Comparison of ENCODE assay signal across 8 cellular contexts in the genomic region with DNA sequence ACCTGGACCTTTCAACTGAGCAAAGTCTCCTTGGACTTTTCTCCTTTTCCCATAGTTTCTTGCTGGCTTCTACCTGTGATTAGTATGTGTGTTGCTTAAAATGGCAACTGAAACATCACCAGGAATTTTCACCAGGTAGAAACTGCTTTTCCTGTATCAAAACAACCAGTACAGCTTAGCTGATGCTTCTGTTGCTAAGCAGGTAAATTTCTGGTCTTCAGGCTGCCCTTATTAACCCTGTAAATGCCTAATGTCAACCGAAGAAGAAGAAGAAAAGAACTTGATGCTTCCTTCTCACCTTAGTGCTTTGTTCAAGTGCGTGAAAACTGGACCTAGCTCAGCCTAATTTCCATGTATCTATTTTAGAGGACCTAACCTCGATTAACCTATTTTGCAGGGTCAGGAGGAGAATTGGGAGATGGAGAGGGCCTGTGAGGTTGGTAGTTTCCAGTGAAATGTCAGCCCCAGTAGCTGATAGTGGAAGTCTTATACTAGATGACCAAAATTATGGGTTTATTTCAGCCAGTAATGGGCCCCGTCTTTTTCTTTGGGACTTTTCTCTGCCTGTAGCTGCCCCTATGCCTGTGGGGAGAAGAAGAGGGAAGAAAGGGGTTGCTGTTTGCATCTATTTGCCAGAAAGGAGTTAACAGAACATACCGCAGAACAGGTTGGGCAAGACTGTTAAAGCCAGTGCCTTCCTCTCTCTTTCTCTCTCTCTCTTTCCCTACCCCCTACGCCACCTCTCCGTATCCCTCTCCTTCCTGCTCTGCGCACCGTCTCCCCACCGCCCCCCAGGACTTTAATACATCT. TPM values are rescaled to one million over a fixed set of nuclear protein-coding genes. Genes with fewer than 3 reads are reported as not detected.
DNase-seq lines count a peak whose midpoint lies in the region; ATAC-seq and TF ChIP-seq lines count a peak whose summit lies in the region.

No MANE protein-coding gene starts in this region.

- peaks cover 1% of the 10 kb centered on the region for H3K27me3 ChIP-seq in iPS-18a (ENCODE audit: control insufficient read depth, insufficient read depth, low read length)
- no peaks in the 10 kb centered on the region for H3K27me3 ChIP-seq in suprapubic skin

- no peaks in the 10 kb centered on the region for H3K9me3 Mint-ChIP-seq in T-helper 2 cell treated with Interferon-gamma antibody and Interleukin-4, amounts not matched to agents 5 μg/mL and 100 μg/mL, for 36 hours

- DNase-seq in T-helper 2 cell treated with Interferon-gamma antibody and Interleukin-4, amounts not matched to agents 5 μg/mL and 100 μg/mL, for 36 hours (ENCODE audit: low spot score) = no peak
- DNase-seq in T-helper 2 cell = no peak
- DNase-seq in SK-N-MC (ENCODE audit: low read depth, low spot score) = no peak
- DNase-seq in suprapubic skin (ENCODE audit: low spot score in 2 of 2) = no peak
- no peak for DNase-seq in iPS-NIHi7 (ENCODE audit: extremely low spot score)
- no peak for DNase-seq in HK-2 (ENCODE audit: unreplicated experiment)

- no peak for TF ChIP-seq EP300 in suprapubic skin (IDR thresholded peaks at IDR 0.05)

- H3K9me3 ChIP-seq in SK-N-MC (ENCODE audit: low read depth, low read length) (no peaks in the 10 kb centered on the region), iPS-18a (ENCODE audit: control insufficient read depth, low read depth, low read length) (no peaks in the 10 kb centered on the region), suprapubic skin (no peaks in the 10 kb centered on the region)

- H3K4me1 ChIP-seq in iPS-18a (ENCODE audit: control insufficient read depth, low read depth, low read length) (peaks cover 56% of the 10 kb centered on the region), suprapubic skin (peaks cover 72% of the 10 kb centered on the region)

- peak overlapping the region; percentile 45 for H3K4me3 ChIP-seq in SK-N-MC
- peak overlapping the region; percentile 24 for H3K4me3 ChIP-seq in iPS-18a (ENCODE audit: low read length)
- H3K4me3 ChIP-seq in suprapubic skin = peak overlapping the region; percentile 7

- peak overlapping the region; percentile 80 for H3K27ac ChIP-seq in SK-N-MC
- peak overlapping the region; percentile 60 for H3K27ac ChIP-seq in iPS-18a (ENCODE audit: low read length)
- peak overlapping the region; percentile 86 for H3K27ac ChIP-seq in suprapubic skin

- no peaks in the 10 kb centered on the region for H3K36me3 Mint-ChIP-seq in T-helper 2 cell treated with Interferon-gamma antibody and Interleukin-4, amounts not matched to agents 5 μg/mL and 100 μg/mL, for 36 hours (ENCODE audit: low read depth)

- no peak for TF ChIP-seq POLR2A in suprapubic skin (IDR thresholded peaks at IDR 0.05)

- H3K4me1 Mint-ChIP-seq in T-helper 2 cell treated with Interferon-gamma antibody and Interleukin-4, amounts not matched to agents 5 μg/mL and 100 μg/mL, for 36 hours (ENCODE audit: low read depth) = peaks cover 51% of the 10 kb centered on the region

- 54% methylated on average over 10 of the region's 10 CpGs for WGBS in suprapubic skin

- H3K27ac Mint-ChIP-seq in T-helper 2 cell treated with Interferon-gamma antibody and Interleukin-4, amounts not matched to agents 5 μg/mL and 100 μg/mL, for 36 hours = peak overlapping the region; percentile 84

- peak overlapping the region; percentile 68 for H3K4me3 Mint-ChIP-seq in T-helper 2 cell treated with Interferon-gamma antibody and Interleukin-4, amounts not matched to agents 5 μg/mL and 100 μg/mL, for 36 hours

- H3K36me3 ChIP-seq in SK-N-MC (ENCODE audit: insufficient read depth, low read length) (peaks cover 16% of the 10 kb centered on the region), iPS-18a (ENCODE audit: control insufficient read depth, low read depth, low read length) (no peaks in the 10 kb centered on the region), suprapubic skin (no peaks in the 10 kb centered on the region)

- no peak for TF ChIP-seq CTCF in suprapubic skin (IDR thresholded peaks at IDR 0.05)

- H3K9ac ChIP-seq in SK-N-MC (ENCODE audit: insufficient read length) (peak overlapping the region; percentile 41), iPS-18a (ENCODE audit: low read length) (peak overlapping the region; percentile 37)

- no peak for ATAC-seq in HG02759 (IDR thresholded peaks at IDR 0.05; ENCODE audit: unreplicated experiment)

- no peaks in the 10 kb centered on the region for H3K27me3 Mint-ChIP-seq in T-helper 2 cell treated with Interferon-gamma antibody and Interleukin-4, amounts not matched to agents 5 μg/mL and 100 μg/mL, for 36 hours (ENCODE audit: low read depth)

RNA-seq across cellular contexts. Expression of gene RREB1, which starts 37.7 kb away (rescaled TPM):
- 100 to 1,000 TPM in 1 of 4 donors, 10 to 100 TPM in 3; 56.2 to 102 (median 62.6) TPM for total RNA-seq in suprapubic skin
